ENCODE assay signal across 8 cellular contexts in genomic region chr17:83200231-83200699, GRCh38.
A peak's percentile ranks its signal among the peaks of the same experiment; 100 is the strongest.
DNase-seq lines count a peak whose midpoint lies in the region; ATAC-seq and TF ChIP-seq lines count a peak whose summit lies in the region.

No MANE protein-coding gene starts in this region.

- H3K4me3 ChIP-seq in colonic mucosa (no peak overlapping the region), trophoblast cell (ENCODE audit: low read depth, low read length) (peak overlapping the region; percentile 52)

- no peak overlapping the region for H4K91ac ChIP-seq in trophoblast cell (ENCODE audit: low read depth, low read length)

- no peak overlapping the region for H2BK5ac ChIP-seq in trophoblast cell (ENCODE audit: low read depth, low read length, poor library complexity)

- H3K4me2 ChIP-seq in trophoblast cell (ENCODE audit: low read length): no peak overlapping the region

- H2BK12ac ChIP-seq in trophoblast cell (ENCODE audit: low read length): no peak overlapping the region

- H3K9me3 Mint-ChIP-seq in T-helper 1 cell treated with Interleukin-12 subunit alpha and Interleukin-12 subunit beta and Interleukin-4 antibody, amounts not matched to agents 30 μg/mL and 1 μg/mL, for 36 hours: no peaks in the 10 kb centered on the region

- H3K4me1 ChIP-seq in colonic mucosa (no peaks in the 10 kb centered on the region), trophoblast cell (ENCODE audit: control insufficient read depth in 1 of 2, insufficient read depth in 2 of 2, low read length in 2 of 2) (no peaks in the 10 kb centered on the region)

- H3K9ac ChIP-seq in colonic mucosa (ENCODE audit: low read depth in 2 of 2, low read length in 2 of 2): peak overlapping the region in 1 of 2 donors; percentile 65
- no peak overlapping the region for H3K9ac ChIP-seq in trophoblast cell (ENCODE audit: low read length)

- no peak for TF ChIP-seq CTCF in colonic mucosa (IDR thresholded peaks at IDR 0.05)

- peak overlapping the region; percentile 83 for H3K4me3 Mint-ChIP-seq in T-helper 1 cell treated with Interleukin-12 subunit alpha and Interleukin-12 subunit beta and Interleukin-4 antibody, amounts not matched to agents 30 μg/mL and 1 μg/mL, for 36 hours

- H4K8ac ChIP-seq in trophoblast cell (ENCODE audit: low read depth, low read length): no peak overlapping the region

- intact Hi-C loops in colonic mucosa (cut with DNase I): no loop called here

- no peak overlapping the region for H3K18ac ChIP-seq in trophoblast cell (ENCODE audit: low read length)

- H3K36me3 ChIP-seq in colonic mucosa: no peaks in the 10 kb centered on the region
- H3K36me3 ChIP-seq in trophoblast cell (ENCODE audit: control insufficient read depth in 1 of 2, insufficient read depth in 2 of 2, low read length in 2 of 2): no peaks in the 10 kb centered on the region

- H3K4ac ChIP-seq in trophoblast cell (ENCODE audit: low read depth, low read length): no peak overlapping the region

- H3K27me3 ChIP-seq in colonic mucosa (no peaks in the 10 kb centered on the region), trophoblast cell (ENCODE audit: insufficient read depth, low read length) (no peaks in the 10 kb centered on the region)

- no peak for DNase-seq in colonic mucosa
- DNase-seq in trophoblast cell: peak; percentile 62 to 67
- DNase-seq in DMS79 treated with DMSO at 0.1 percent for 48 hours (lab: John Stamatoyannopoulos, UW): no peak
- no peak for DNase-seq in HuH-7.5 (ENCODE audit: low spot score)

- peak; percentile 39 for ATAC-seq in GM18867 (IDR thresholded peaks at IDR 0.05; ENCODE audit: unreplicated experiment)
- ATAC-seq in GM21717 (IDR thresholded peaks at IDR 0.05; ENCODE audit: unreplicated experiment): no peak
- no peak for ATAC-seq in GM21529 (IDR thresholded peaks at IDR 0.05; ENCODE audit: unreplicated experiment)

- no peaks in the 10 kb centered on the region for H3K27me3 Mint-ChIP-seq in T-helper 1 cell treated with Interleukin-12 subunit alpha and Interleukin-12 subunit beta and Interleukin-4 antibody, amounts not matched to agents 30 μg/mL and 1 μg/mL, for 36 hours (ENCODE audit: low read depth)

- no peak overlapping the region for H3K14ac ChIP-seq in trophoblast cell (ENCODE audit: low read length)

- no peaks in the 10 kb centered on the region for H3K79me1 ChIP-seq in trophoblast cell (ENCODE audit: low read length)

- peak overlapping the region; percentile 75 for H3K27ac ChIP-seq in colonic mucosa
- H3K27ac ChIP-seq in trophoblast cell (ENCODE audit: low read depth, low read length): no peak overlapping the region

- no peaks in the 10 kb centered on the region for H3K36me3 Mint-ChIP-seq in T-helper 1 cell treated with Interleukin-12 subunit alpha and Interleukin-12 subunit beta and Interleukin-4 antibody, amounts not matched to agents 30 μg/mL and 1 μg/mL, for 36 hours (ENCODE audit: low read depth)

- H3K23ac ChIP-seq in trophoblast cell (ENCODE audit: low read length): no peak overlapping the region

- H3K4me1 Mint-ChIP-seq in T-helper 1 cell treated with Interleukin-12 subunit alpha and Interleukin-12 subunit beta and Interleukin-4 antibody, amounts not matched to agents 30 μg/mL and 1 μg/mL, for 36 hours (ENCODE audit: low read depth): peaks cover 50% of the 10 kb centered on the region

- H2AK5ac ChIP-seq in trophoblast cell (ENCODE audit: low read length): no peak overlapping the region

- no peak overlapping the region for H4K12ac ChIP-seq in trophoblast cell (ENCODE audit: low read depth, low read length)

- H3K79me2 ChIP-seq in trophoblast cell (ENCODE audit: control insufficient read depth, insufficient read depth, low read length, poor library complexity): no peaks in the 10 kb centered on the region

- H2AFZ ChIP-seq in trophoblast cell (ENCODE audit: insufficient read depth, low read length, poor library complexity): no peak overlapping the region

- no peaks in the 10 kb centered on the region for H3K9me3 ChIP-seq in colonic mucosa
- H3K9me3 ChIP-seq in trophoblast cell (ENCODE audit: insufficient read depth, low read depth, low read length): peaks cover 69% of the 10 kb centered on the region

- H3K27ac Mint-ChIP-seq in T-helper 1 cell treated with Interleukin-12 subunit alpha and Interleukin-12 subunit beta and Interleukin-4 antibody, amounts not matched to agents 30 μg/mL and 1 μg/mL, for 36 hours: peak overlapping the region; percentile 98

- no CpG with 5 or more reads among the region's 21 CpGs for WGBS in trophoblast cell (ENCODE audit: extremely low coverage, insufficient coverage, insufficient read length)

- H2BK120ac ChIP-seq in trophoblast cell (ENCODE audit: insufficient read depth, low read length, poor library complexity): no peak overlapping the region

Comparison
In these comparisons a context has a peak if more than half of its experiments do, and no peak if none do; other contexts are left out.
1. DNase-seq: peak in trophoblast cell (2 of 2); none in colonic mucosa (single experiment), DMS79 treated with DMSO at 0.1 percent for 48 hours (single experiment) and HuH-7.5 (single experiment).